Comparison of ENCODE assay signal across 28 cellular contexts in the genomic region with DNA sequence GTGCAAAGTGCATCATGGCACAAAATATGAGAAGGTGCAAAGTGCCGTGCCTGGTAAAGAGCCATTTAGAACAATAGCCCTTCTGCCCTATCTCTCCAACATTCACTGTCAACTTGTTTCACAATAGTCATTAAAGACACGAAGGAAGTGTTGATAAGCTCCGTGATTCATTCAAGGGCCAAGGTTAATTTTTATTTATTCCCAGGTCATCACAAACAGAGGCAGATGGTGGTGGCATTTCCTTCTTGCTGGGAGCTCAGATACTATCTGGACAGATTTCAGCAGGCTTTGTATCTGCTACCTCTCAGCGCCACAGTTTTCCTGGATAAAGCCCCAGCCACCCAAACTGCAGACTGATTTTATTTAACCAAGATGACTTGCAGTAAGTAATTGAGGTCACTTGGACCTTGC.
DNase-seq lines count a peak whose midpoint lies in the region; ATAC-seq, FAIRE-seq and TF ChIP-seq lines count a peak whose summit lies in the region.
"Had no signal": no experiment of that assay in that cellular context is flagged by ENCODE, and none has a peak within 500 bp of the region (broad histone marks: within the 10 kb centered on the region; RNA-seq: fewer than 3 reads in every experiment).

No MANE protein-coding gene starts in this region.

- no peaks in the 10 kb centered on the region for H3K9me3 Mint-ChIP-seq in chondrocyte (ENCODE audit: low read depth)
- H3K9me3 Mint-ChIP-seq: activated CD4-positive, alpha-beta T cell treated with anti-CD3 and anti-CD28 coated beads, Interleukin-2, amount 10 ng/mL, durations not matched to agents 7 days and 5 days; activated naive CD8-positive, alpha-beta T cell treated with anti-CD3 and anti-CD28 coated beads, Interleukin-2, amount 50 U/mL, for 24 hours; activated T-cell treated with anti-CD3 and anti-CD28 coated beads, Interleukin-2, amount 50 U/mL, for 4 hours; nephron progenitor cell had no signal

- H2AFZ ChIP-seq in SK-N-SH (ENCODE audit: low read depth): no peak overlapping the region
- no peak overlapping the region for H2AFZ ChIP-seq in endothelial cell of umbilical vein (ENCODE audit: low read depth, low read length)

- no peaks in the 10 kb centered on the region for H3K27me3 Mint-ChIP-seq in chondrocyte (ENCODE audit: low read depth)
- H3K27me3 Mint-ChIP-seq: activated CD4-positive, alpha-beta T cell treated with anti-CD3 and anti-CD28 coated beads, Interleukin-2, amount 10 ng/mL, durations not matched to agents 7 days and 5 days had no signal

- H3K9me3 ChIP-seq in SK-N-SH: no peaks in the 10 kb centered on the region
- no peaks in the 10 kb centered on the region for H3K9me3 ChIP-seq in endothelial cell of umbilical vein (replicated peaks; ENCODE audit: control insufficient read depth, insufficient read depth, low read length)
- H3K9me3 ChIP-seq in mucosa of descending colon: no peaks in the 10 kb centered on the region
- H3K9me3 ChIP-seq: A549 had no signal

- no peak for TF ChIP-seq RAD21 in SK-N-SH (IDR thresholded peaks at IDR 0.05; ENCODE audit: low read length)

- peaks cover 0 to 2% of the 10 kb centered on the region in 2 experiments; a peak in 2 of 4 replicates for H3K4me1 ChIP-seq in SK-N-SH (ENCODE audit: control insufficient read depth in 1 of 2, insufficient read depth in 2 of 2, low read depth in 1 of 2, low read length in 1 of 2)
- peaks cover 17% of the 10 kb centered on the region for H3K4me1 ChIP-seq in endothelial cell of umbilical vein (ENCODE audit: control insufficient read depth, extremely low read depth, insufficient read depth, low read length)
- H3K4me1 ChIP-seq in mucosa of descending colon (ENCODE audit: low read depth): peaks cover 6% of the 10 kb centered on the region
- H3K4me1 ChIP-seq: A549 had no signal

- no TSS peak for BruUV-seq in endothelial cell of umbilical vein (replicated peaks; lab: Mats Ljungman, UMichigan)

- no peak for TF ChIP-seq EP300 in SK-N-SH (IDR thresholded peaks at IDR 0.05; ENCODE audit: borderline replicate concordance in 1 of 2, low read depth in 1 of 2, low read length in 1 of 2)

- TF ChIP-seq CTCF in SK-N-SH (IDR thresholded peaks at IDR 0.05): no peak
- no peak for TF ChIP-seq CTCF in endothelial cell of umbilical vein (IDR thresholded peaks at IDR 0.05; ENCODE audit: extremely low read depth in 1 of 2, insufficient read depth in 1 of 2, low read depth in 1 of 2, low read length in 2 of 2)
- no peak for TF ChIP-seq CTCF in mucosa of descending colon (IDR thresholded peaks at IDR 0.05)
- no peak for TF ChIP-seq CTCF in chondrocyte (IDR thresholded peaks at IDR 0.05)

- H3K4me1 Mint-ChIP-seq in chondrocyte (ENCODE audit: low read depth): no peaks in the 10 kb centered on the region
- H3K4me1 Mint-ChIP-seq: activated CD4-positive, alpha-beta T cell treated with anti-CD3 and anti-CD28 coated beads, Interleukin-2, amount 10 ng/mL, durations not matched to agents 7 days and 5 days; activated naive CD8-positive, alpha-beta T cell treated with anti-CD3 and anti-CD28 coated beads, Interleukin-2, amount 50 U/mL, for 24 hours; B cell; CD8-positive, alpha-beta memory T cell had no signal

- H4K20me1 ChIP-seq in SK-N-SH (ENCODE audit: insufficient read depth) (no peaks in the 10 kb centered on the region), endothelial cell of umbilical vein (replicated peaks; ENCODE audit: control insufficient read depth, extremely low read depth, insufficient read depth, low read length) (no peaks in the 10 kb centered on the region)

- FAIRE-seq in endothelial cell of umbilical vein (lab: Jason Lieb, UNC): peak; percentile 95
- FAIRE-seq: A549, frontal cortex, H1 had no signal

- no peaks in the 10 kb centered on the region for H3K27me3 ChIP-seq in SK-N-SH (ENCODE audit: insufficient read depth)
- H3K27me3 ChIP-seq in endothelial cell of umbilical vein (ENCODE audit: control insufficient read depth in 2 of 2, insufficient read depth in 2 of 2, low read length in 2 of 2): no peaks in the 10 kb centered on the region

- dilution Hi-C loops in endothelial cell of umbilical vein (cut with MboI; ENCODE audit: extremely low pct_ligation_motif_present, low sequenced_read_pairs): no loop called here

- no peak overlapping the region for H3K27ac Mint-ChIP-seq in chondrocyte (ENCODE audit: unreplicated experiment)
- H3K27ac Mint-ChIP-seq: activated CD4-positive, alpha-beta T cell treated with anti-CD3 and anti-CD28 coated beads, Interleukin-2, amount 10 ng/mL, durations not matched to agents 7 days and 5 days; activated naive CD8-positive, alpha-beta T cell treated with anti-CD3 and anti-CD28 coated beads, Interleukin-2, amount 50 U/mL, for 24 hours; B cell; CD8-positive, alpha-beta memory T cell; nephron progenitor cell had no signal

- H3K79me2 ChIP-seq in SK-N-SH (ENCODE audit: insufficient read depth) (no peaks in the 10 kb centered on the region), endothelial cell of umbilical vein (ENCODE audit: control insufficient read depth, insufficient read depth, low read length) (no peaks in the 10 kb centered on the region)

- H3K27ac ChIP-seq in SK-N-SH (ENCODE audit: low read depth in 2 of 2, low read length in 1 of 2) (no peak overlapping the region), endothelial cell of umbilical vein (ENCODE audit: insufficient read depth, low read depth, low read length) (peak overlapping the region; percentile 9)
- H3K27ac ChIP-seq: A549, RWPE1, WERI-Rb-1 had no signal

- ATAC-seq in SK-N-SH treated with all-trans-retinoic acid at 6 μM for 48 hours (no peak), mucosa of descending colon (peak; percentile 91)
- ATAC-seq: A549; activated naive CD8-positive, alpha-beta T cell treated with anti-CD3 and anti-CD28 coated beads, Interleukin-2, amount 50 U/mL, for 24 hours; activated T-cell treated with anti-CD3 and anti-CD28 coated beads, Interleukin-2, amount 50 U/mL, for 4 hours had no signal

- intact Hi-C loops in endothelial cell of umbilical vein (cut with micrococcal nuclease) (no loop called here), mucosa of descending colon (cut with DNase I, micrococcal nuclease) (no loop called here)

- CTCF ChIA-PET in SK-N-SH (lab: Yijun Ruan, JAX): interaction anchor here (0.9 to 1.3 kb wide), 2 partner anchors 10 to 11 kb away, joined by 3 to 4 read pairs; no protein-coding TSS in a partner anchor
- CTCF ChIA-PET in endothelial cell of umbilical vein (lab: Charles Lee): interaction anchor here (1.2 to 1.5 kb wide), 3 partner anchors 9 to 157 kb away, joined by 3 read pairs; no protein-coding TSS in a partner anchor

- no peaks in the 10 kb centered on the region for H3K9me1 ChIP-seq in endothelial cell of umbilical vein (replicated peaks; ENCODE audit: control insufficient read depth, extremely low read depth, insufficient read depth, low read length)

- 35% methylated on average over 4 of the region's 4 CpGs for WGBS in SK-N-SH (ENCODE audit: low lambda C conversion rate)

- H3K4me2 ChIP-seq in SK-N-SH (no peak overlapping the region), endothelial cell of umbilical vein (ENCODE audit: insufficient read depth, low read length) (no peak overlapping the region)
- H3K4me2 ChIP-seq: A549, smooth muscle cell had no signal

- no peak for TF ChIP-seq POLR2A in endothelial cell of umbilical vein (IDR thresholded peaks at IDR 0.05; ENCODE audit: low read depth, low read length)

- H3K4me3 ChIP-seq in SK-N-SH (ENCODE audit: low read depth in 2 of 2, low read length in 1 of 2): no peak overlapping the region
- H3K4me3 ChIP-seq in endothelial cell of umbilical vein (replicated peaks in 1 of 3; ENCODE audit: insufficient read depth in 1 of 3, low read depth in 1 of 3, low read length in 3 of 3): no peak overlapping the region
- no peak overlapping the region for H3K4me3 ChIP-seq in mucosa of descending colon
- H3K4me3 ChIP-seq: A549, smooth muscle cell had no signal

- H3K9ac ChIP-seq in SK-N-SH (no peak overlapping the region), endothelial cell of umbilical vein (replicated peaks; ENCODE audit: extremely low read depth, insufficient read depth, low read length) (no peak overlapping the region)

- H3K9me2 ChIP-seq in SK-N-SH: no peaks in the 10 kb centered on the region

- H3K36me3 Mint-ChIP-seq in chondrocyte (ENCODE audit: low read depth): no peaks in the 10 kb centered on the region
- H3K36me3 Mint-ChIP-seq: CD8-positive, alpha-beta memory T cell had no signal

- POLR2A ChIA-PET in SK-N-SH (lab: Yijun Ruan, JAX): no interaction called here
- POLR2A ChIA-PET in endothelial cell of umbilical vein (lab: Charles Lee): interaction anchor here (0.8 to 0.9 kb wide), 2 partner anchors 9 to 210 kb away, joined by 3 read pairs; no protein-coding TSS in a partner anchor

- H3K36me3 ChIP-seq in SK-N-SH (replicated peaks in 1 of 2; ENCODE audit: control insufficient read depth in 1 of 2, insufficient read depth in 2 of 2, low read length in 1 of 2) (no peaks in the 10 kb centered on the region), endothelial cell of umbilical vein (ENCODE audit: control insufficient read depth in 2 of 2, extremely low read depth in 1 of 2, insufficient read depth in 2 of 2, low read length in 2 of 2) (no peaks in the 10 kb centered on the region), mucosa of descending colon (ENCODE audit: low read depth) (no peaks in the 10 kb centered on the region)
- H3K36me3 ChIP-seq: WERI-Rb-1 had no signal

- DNase-seq in SK-N-SH: peak; percentile 18
- DNase-seq in SK-N-DZ (ENCODE audit: low spot score): peak; percentile 66
- peak; percentile 68 for DNase-seq in endothelial cell of umbilical vein (ENCODE audit: low read depth, low spot score)
- peak in 1 of 3 donors; percentile 4 for DNase-seq in mucosa of descending colon
- no peak for DNase-seq in A172 (ENCODE audit: low spot score)
- DNase-seq in stimulated activated CD4-positive, alpha-beta T cell treated with anti-CD3 and anti-CD28 coated beads, Interleukin-4, amount 100 ng/mL, for 24 hours: no peak
- no peak for DNase-seq in chondrocyte (ENCODE audit: low spot score)
- DNase-seq: activated CD4-positive, alpha-beta T cell treated with anti-CD3 and anti-CD28 coated beads, Interleukin-2, amount 10 ng/mL, durations not matched to agents 7 days and 5 days; activated naive CD8-positive, alpha-beta T cell treated with anti-CD3 and anti-CD28 coated beads, Interleukin-2, amount 50 U/mL, for 24 hours; activated T-cell treated with anti-CD3 and anti-CD28 coated beads, Interleukin-2, amount 50 U/mL, for 4 hours; CD8-positive, alpha-beta memory T cell; effector CD8-positive, alpha-beta T cell; GDM1; hippocampal formation; NCI-H1048; NCI-H1694 treated with DMSO at 0.1 percent for 48 hours; NCI-H345; NCI-H748 treated with DMSO at 0.1 percent for 48 hours; nephron progenitor cell; trophoblast cell; WERI-Rb-1 had no signal

- no peak overlapping the region for H3K4me3 Mint-ChIP-seq in chondrocyte (ENCODE audit: unreplicated experiment)
- H3K4me3 Mint-ChIP-seq: activated CD4-positive, alpha-beta T cell treated with anti-CD3 and anti-CD28 coated beads, Interleukin-2, amount 10 ng/mL, durations not matched to agents 7 days and 5 days; activated naive CD8-positive, alpha-beta T cell treated with anti-CD3 and anti-CD28 coated beads, Interleukin-2, amount 50 U/mL, for 24 hours; activated T-cell treated with anti-CD3 and anti-CD28 coated beads, Interleukin-2, amount 50 U/mL, for 4 hours; B cell; CD8-positive, alpha-beta memory T cell; nephron progenitor cell had no signal

- H3F3A ChIP-seq in SK-N-SH (replicated peaks; ENCODE audit: insufficient read depth): no peaks in the 10 kb centered on the region

Comparison
In these comparisons a context has a peak if more than half of its experiments do, and no peak if none do; other contexts are left out.
1. DNase-seq: peak in SK-N-SH (single experiment), SK-N-DZ (single experiment) and endothelial cell of umbilical vein (single experiment); none in A172 (single experiment), stimulated activated CD4-positive, alpha-beta T cell treated with anti-CD3 and anti-CD28 coated beads, Interleukin-4, amount 100 ng/mL, for 24 hours (single experiment) and chondrocyte (single experiment).